ENCODE assay signal across 1 cellular context in the genomic region with DNA sequence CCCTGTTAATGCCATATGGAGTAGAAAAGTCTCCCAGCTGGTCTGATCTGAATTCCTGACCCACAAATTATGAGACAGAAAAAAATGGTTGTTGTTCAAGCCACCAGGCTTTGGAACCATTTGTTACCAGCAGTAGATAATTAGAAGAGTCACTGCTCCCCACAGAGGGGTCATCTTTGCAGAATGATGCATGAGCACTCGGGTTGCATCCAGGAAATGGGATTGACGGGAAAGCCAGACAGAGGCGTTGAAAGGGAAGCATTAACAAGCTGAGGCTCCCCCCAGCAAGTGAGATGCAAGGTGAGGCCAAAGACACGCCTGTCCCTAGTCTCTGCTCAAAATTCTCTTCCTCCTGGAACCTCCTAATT.
TF ChIP-seq lines count a peak whose summit lies in the region.

No MANE protein-coding gene starts in this region.

TF ChIP-seq in SK-N-SH, 30 proteins besides CTCF, POLR2A, EP300 and RAD21 (continued from another document):
- no peak for TF ChIP-seq ZBTB33 (IDR thresholded peaks at IDR 0.05; ENCODE audit: borderline replicate concordance, low read depth)
